ENCODE assay signal across 1 cellular context in the genomic region with DNA sequence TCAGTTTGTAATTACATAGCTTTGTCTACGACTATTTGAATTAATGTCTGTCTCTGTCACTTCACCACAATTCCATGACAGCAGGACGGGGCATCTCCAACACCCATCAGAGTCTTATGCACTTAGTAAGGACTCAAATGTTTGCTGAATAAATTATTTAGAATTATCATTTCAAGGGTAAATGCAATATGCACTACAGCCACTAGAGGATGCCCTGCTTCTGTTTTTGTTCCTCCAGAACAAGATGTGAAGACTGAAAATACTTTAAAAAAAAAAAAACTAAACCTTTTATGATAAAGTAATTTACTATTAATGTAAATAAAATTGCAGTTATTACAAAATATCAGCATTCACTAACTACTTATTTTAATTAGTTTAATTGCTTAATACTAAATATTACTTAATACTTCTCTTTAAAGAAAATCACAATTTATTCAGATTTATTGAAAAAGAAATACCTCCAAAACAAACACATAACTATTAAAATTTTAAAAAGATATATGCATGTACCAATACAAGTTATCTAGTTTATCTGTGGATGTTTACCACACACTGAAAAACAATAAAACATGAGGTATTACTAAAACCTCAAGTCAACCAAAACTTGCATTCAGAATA.
TF ChIP-seq lines count a peak whose summit lies in the region.

No MANE protein-coding gene starts in this region.

TF ChIP-seq in liver, 16 proteins besides CTCF, POLR2A, EP300 and RAD21 (continued from another document):
- TF ChIP-seq, protein P1, sequence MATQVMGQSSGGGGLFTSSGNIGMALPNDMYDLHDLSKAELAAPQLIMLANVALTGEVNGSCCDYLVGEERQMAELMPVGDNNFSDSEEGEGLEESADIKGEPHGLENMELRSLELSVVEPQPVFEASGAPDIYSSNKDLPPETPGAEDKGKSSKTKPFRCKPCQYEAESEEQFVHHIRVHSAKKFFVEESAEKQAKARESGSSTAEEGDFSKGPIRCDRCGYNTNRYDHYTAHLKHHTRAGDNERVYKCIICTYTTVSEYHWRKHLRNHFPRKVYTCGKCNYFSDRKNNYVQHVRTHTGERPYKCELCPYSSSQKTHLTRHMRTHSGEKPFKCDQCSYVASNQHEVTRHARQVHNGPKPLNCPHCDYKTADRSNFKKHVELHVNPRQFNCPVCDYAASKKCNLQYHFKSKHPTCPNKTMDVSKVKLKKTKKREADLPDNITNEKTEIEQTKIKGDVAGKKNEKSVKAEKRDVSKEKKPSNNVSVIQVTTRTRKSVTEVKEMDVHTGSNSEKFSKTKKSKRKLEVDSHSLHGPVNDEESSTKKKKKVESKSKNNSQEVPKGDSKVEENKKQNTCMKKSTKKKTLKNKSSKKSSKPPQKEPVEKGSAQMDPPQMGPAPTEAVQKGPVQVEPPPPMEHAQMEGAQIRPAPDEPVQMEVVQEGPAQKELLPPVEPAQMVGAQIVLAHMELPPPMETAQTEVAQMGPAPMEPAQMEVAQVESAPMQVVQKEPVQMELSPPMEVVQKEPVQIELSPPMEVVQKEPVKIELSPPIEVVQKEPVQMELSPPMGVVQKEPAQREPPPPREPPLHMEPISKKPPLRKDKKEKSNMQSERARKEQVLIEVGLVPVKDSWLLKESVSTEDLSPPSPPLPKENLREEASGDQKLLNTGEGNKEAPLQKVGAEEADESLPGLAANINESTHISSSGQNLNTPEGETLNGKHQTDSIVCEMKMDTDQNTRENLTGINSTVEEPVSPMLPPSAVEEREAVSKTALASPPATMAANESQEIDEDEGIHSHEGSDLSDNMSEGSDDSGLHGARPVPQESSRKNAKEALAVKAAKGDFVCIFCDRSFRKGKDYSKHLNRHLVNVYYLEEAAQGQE (IDR thresholded peaks at IDR 0.05) = no peak
- no peak for TF ChIP-seq FOXA2 (IDR thresholded peaks at IDR 0.05)
- TF ChIP-seq NR2F2 (IDR thresholded peaks at IDR 0.05) = no peak
- TF ChIP-seq RXRA (IDR thresholded peaks at IDR 0.05) = no peak
